ENCODE assay signal across 14 cellular contexts in the genomic region with DNA sequence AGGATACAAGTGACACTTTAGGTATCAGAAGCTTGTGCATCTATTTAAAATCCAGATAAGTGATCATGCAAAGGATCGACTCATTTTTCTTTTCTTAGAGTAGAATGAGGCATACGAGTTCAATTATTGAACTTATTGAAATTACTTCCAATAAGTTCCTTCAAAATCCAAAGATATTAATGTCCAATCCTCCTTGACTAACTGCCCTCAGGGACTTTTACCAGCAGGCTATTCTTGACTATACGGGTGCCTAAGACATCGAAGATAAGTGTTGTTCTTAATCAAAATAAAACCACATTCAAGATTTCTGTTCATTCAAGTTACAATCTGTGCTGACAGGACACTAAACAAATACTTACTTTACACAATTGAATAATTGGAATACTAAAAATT.
DNase-seq lines count a peak whose midpoint lies in the region; ATAC-seq and TF ChIP-seq lines count a peak whose summit lies in the region.
"Had no signal": no experiment of that assay in that cellular context is flagged by ENCODE, and none has a peak within 500 bp of the region (broad histone marks: within the 10 kb centered on the region; RNA-seq: fewer than 3 reads in every experiment).

No MANE protein-coding gene starts in this region.

- H3K79me2 ChIP-seq in OCI-LY3 (ENCODE audit: low read length): no peaks in the 10 kb centered on the region

- H3K4me1 Mint-ChIP-seq in activated naive CD4-positive, alpha-beta T cell treated with anti-CD3 and anti-CD28 coated beads, Interleukin-2, amount 10 ng/mL, durations not matched to agents 7 days and 5 days: peaks cover 77% of the 10 kb centered on the region
- H3K4me1 Mint-ChIP-seq in central memory CD8-positive, alpha-beta T cell: peaks cover 53% of the 10 kb centered on the region
- peaks cover 59% of the 10 kb centered on the region for H3K4me1 Mint-ChIP-seq in stimulated activated naive CD8-positive, alpha-beta T cell treated with anti-CD3 and anti-CD28 coated beads, Interleukin-15, amount 100 ng/mL, for 72 hours

- H2AFZ ChIP-seq in OCI-LY3 (ENCODE audit: low read depth, low read length): no peak overlapping the region

- CTCF ChIA-PET in activated naive CD4-positive, alpha-beta T cell treated with anti-CD3 and anti-CD28 coated beads, Interleukin-2, amount 10 ng/mL, durations not matched to agents 7 days and 5 days (lab: Charles Lee): interaction anchor here (0.6 to 2.0 kb wide), 4 partner anchors 22 to 772 kb away, joined by 3 to 11 read pairs (median 3); a partner anchor contains a TSS

- H3K27me3 Mint-ChIP-seq in activated naive CD4-positive, alpha-beta T cell treated with anti-CD3 and anti-CD28 coated beads, Interleukin-2, amount 10 ng/mL, durations not matched to agents 7 days and 5 days: no peaks in the 10 kb centered on the region
- H3K27me3 Mint-ChIP-seq in central memory CD8-positive, alpha-beta T cell: no peaks in the 10 kb centered on the region
- no peaks in the 10 kb centered on the region for H3K27me3 Mint-ChIP-seq in stimulated activated naive CD8-positive, alpha-beta T cell treated with anti-CD3 and anti-CD28 coated beads, Interleukin-15, amount 100 ng/mL, for 72 hours

- H3K27ac ChIP-seq in OCI-LY3 (ENCODE audit: low read length): peak overlapping the region; percentile 97
- H3K27ac ChIP-seq in WERI-Rb-1: no peak overlapping the region
- H3K27ac ChIP-seq: gastroesophageal sphincter had no signal

- H3K36me3 Mint-ChIP-seq in activated naive CD4-positive, alpha-beta T cell treated with anti-CD3 and anti-CD28 coated beads, Interleukin-2, amount 10 ng/mL, durations not matched to agents 7 days and 5 days: peaks cover 12% of the 10 kb centered on the region
- peaks cover 2% of the 10 kb centered on the region for H3K36me3 Mint-ChIP-seq in central memory CD8-positive, alpha-beta T cell (ENCODE audit: insufficient read depth)

- ATAC-seq in central memory CD8-positive, alpha-beta T cell (replicated peaks; ENCODE audit: extremely low read depth, poor library complexity, severe bottlenecking): no peak
- no peak for ATAC-seq in stimulated activated naive CD8-positive, alpha-beta T cell treated with anti-CD3 and anti-CD28 coated beads, Interleukin-15, amount 100 ng/mL, for 72 hours
- ATAC-seq: gastroesophageal sphincter had no signal

- H3K36me3 ChIP-seq in OCI-LY3 (replicated peaks; ENCODE audit: low read depth, low read length) (no peaks in the 10 kb centered on the region), WERI-Rb-1 (no peaks in the 10 kb centered on the region)
- H3K36me3 ChIP-seq: gastroesophageal sphincter, MG63 had no signal

- peaks cover 8% of the 10 kb centered on the region for H3K9me3 Mint-ChIP-seq in activated naive CD4-positive, alpha-beta T cell treated with anti-CD3 and anti-CD28 coated beads, Interleukin-2, amount 10 ng/mL, durations not matched to agents 7 days and 5 days
- H3K9me3 Mint-ChIP-seq in central memory CD8-positive, alpha-beta T cell: no peaks in the 10 kb centered on the region
- no peaks in the 10 kb centered on the region for H3K9me3 Mint-ChIP-seq in stimulated activated naive CD8-positive, alpha-beta T cell treated with anti-CD3 and anti-CD28 coated beads, Interleukin-15, amount 100 ng/mL, for 72 hours

- no peaks in the 10 kb centered on the region for H3K9me3 ChIP-seq in OCI-LY3 (ENCODE audit: insufficient read depth, low read length)
- H3K9me3 ChIP-seq in WERI-Rb-1 (ENCODE audit: severe bottlenecking): no peaks in the 10 kb centered on the region
- H3K9me3 ChIP-seq: gastroesophageal sphincter, MG63 had no signal

- H3K4me3 Mint-ChIP-seq in activated naive CD4-positive, alpha-beta T cell treated with anti-CD3 and anti-CD28 coated beads, Interleukin-2, amount 10 ng/mL, durations not matched to agents 7 days and 5 days: peak overlapping the region; percentile 61
- H3K4me3 Mint-ChIP-seq in central memory CD8-positive, alpha-beta T cell: peak overlapping the region; percentile 54
- peak overlapping the region; percentile 69 to 78 for H3K4me3 Mint-ChIP-seq in stimulated activated naive CD8-positive, alpha-beta T cell treated with anti-CD3 and anti-CD28 coated beads, Interleukin-15, amount 100 ng/mL, for 72 hours

- H3K4me3 ChIP-seq in OCI-LY3 (ENCODE audit: low read length) (peak overlapping the region; percentile 50), WERI-Rb-1 (ENCODE audit: low read depth, low read length) (no peak overlapping the region)
- H3K4me3 ChIP-seq: gastroesophageal sphincter, MG63 had no signal

- peaks cover 54% of the 10 kb centered on the region for H3K4me1 ChIP-seq in OCI-LY3 (ENCODE audit: low read length)
- H3K4me1 ChIP-seq: gastroesophageal sphincter had no signal

- no peak for TF ChIP-seq CTCF in OCI-LY3 (IDR thresholded peaks at IDR 0.05; ENCODE audit: low read depth, low read length)
- TF ChIP-seq CTCF in WERI-Rb-1 (IDR thresholded peaks at IDR 0.05; ENCODE audit: low read depth, low read length): no peak

- peak overlapping the region; percentile 52 for H3K9ac ChIP-seq in OCI-LY3 (ENCODE audit: low read length)

- no peak for DNase-seq in activated naive CD4-positive, alpha-beta T cell treated with anti-CD3 and anti-CD28 coated beads, Interleukin-2, amount 10 ng/mL, durations not matched to agents 7 days and 5 days
- no peak for DNase-seq in activated naive CD4-positive, alpha-beta T cell treated with anti-CD3 and anti-CD28 coated beads, Interleukin-2, amount 50 U/mL, for 16 hours
- DNase-seq in central memory CD8-positive, alpha-beta T cell (ENCODE audit: low spot score in 2 of 2): no peak
- DNase-seq in stimulated activated naive CD8-positive, alpha-beta T cell treated with anti-CD3 and anti-CD28 coated beads, Interleukin-15, amount 100 ng/mL, for 72 hours: no peak
- DNase-seq in WERI-Rb-1: no peak
- no peak for DNase-seq in cerebellar nuclear complex (lab: John Stamatoyannopoulos, UW)
- DNase-seq in middle frontal gyrus (ENCODE audit: extremely low spot score, low spot score): no peak
- DNase-seq: activated CD4-positive, alpha-beta T cell treated with anti-CD3 and anti-CD28 coated beads for 1 hour; MG63; NCI-H187 treated with DMSO at 0.1 percent for 48 hours; posterior cingulate gyrus; SHP77 treated with DMSO at 0.1 percent for 48 hours had no signal

- H3K27me3 ChIP-seq in OCI-LY3 (ENCODE audit: low read depth, low read length): no peaks in the 10 kb centered on the region
- H3K27me3 ChIP-seq in WERI-Rb-1 (ENCODE audit: insufficient read depth, low read depth, severe bottlenecking): no peaks in the 10 kb centered on the region
- H3K27me3 ChIP-seq: gastroesophageal sphincter, MG63 had no signal

- H4K20me1 ChIP-seq in OCI-LY3 (ENCODE audit: insufficient read depth, low read length): no peaks in the 10 kb centered on the region

- H3K4me2 ChIP-seq in OCI-LY3 (ENCODE audit: low read length): peak overlapping the region; percentile 75

- peak overlapping the region; percentile 96 for H3K27ac Mint-ChIP-seq in activated naive CD4-positive, alpha-beta T cell treated with anti-CD3 and anti-CD28 coated beads, Interleukin-2, amount 10 ng/mL, durations not matched to agents 7 days and 5 days
- H3K27ac Mint-ChIP-seq in central memory CD8-positive, alpha-beta T cell (ENCODE audit: low read depth): peak overlapping the region; percentile 90
- peak overlapping the region; percentile 16 to 28 for H3K27ac Mint-ChIP-seq in stimulated activated naive CD8-positive, alpha-beta T cell treated with anti-CD3 and anti-CD28 coated beads, Interleukin-15, amount 100 ng/mL, for 72 hours

Comparison
In these comparisons a context has a peak if more than half of its experiments do, and no peak if none do; other contexts are left out.
1. H3K27ac Mint-ChIP-seq: peak in every context shown above with its lines; median percentile 96 in activated naive CD4-positive, alpha-beta T cell treated with anti-CD3 and anti-CD28 coated beads, Interleukin-2, amount 10 ng/mL, durations not matched to agents 7 days and 5 days; 90 in central memory CD8-positive, alpha-beta T cell; 22 in stimulated activated naive CD8-positive, alpha-beta T cell treated with anti-CD3 and anti-CD28 coated beads, Interleukin-15, amount 100 ng/mL, for 72 hours.